In genomic region chr3:100170492-100170891, GRCh38 we compare ENCODE assay signal across 17 cellular contexts.
"Had no signal": no experiment of that assay in that cellular context is flagged by ENCODE, and none has a peak within 500 bp of the region (broad histone marks: within the 10 kb centered on the region; RNA-seq: fewer than 3 reads in every experiment).

No MANE protein-coding gene starts in this region.

- H3K27ac ChIP-seq: epithelial cell of prostate, esophagus muscularis mucosa, gastroesophageal sphincter, neutrophil, sigmoid colon, upper lobe of left lung, vagina had no signal

- H3K4me1 ChIP-seq: upper lobe of left lung, vagina had no signal

- H3K36me3 ChIP-seq: gastroesophageal sphincter, neutrophil, upper lobe of left lung, vagina had no signal

- H3K4me3 ChIP-seq: esophagus muscularis mucosa, gastroesophageal sphincter, sigmoid colon, smooth muscle cell, tibial artery, upper lobe of left lung, vagina had no signal

- DNase-seq: effector memory CD8-positive, alpha-beta T cell; glutamatergic neuron; kidney; left colon; mammary epithelial cell; naive thymus-derived CD8-positive, alpha-beta T cell; sigmoid colon; stimulated activated CD4-positive, alpha-beta T cell treated with anti-CD3 and anti-CD28 coated beads, Interleukin-2, amount 100 ng/mL, for 48 hours; stimulated activated naive CD4-positive, alpha-beta T cell treated with Interleukin-2 at 50 U/mL for 16 hours; tibial artery had no signal

- H3K9me3 ChIP-seq: esophagus muscularis mucosa, gastroesophageal sphincter, neutrophil, sigmoid colon, tibial artery, upper lobe of left lung, vagina had no signal

- H3K4me2 ChIP-seq: smooth muscle cell had no signal

- ATAC-seq: effector memory CD8-positive, alpha-beta T cell; gastroesophageal sphincter; left colon; naive thymus-derived CD8-positive, alpha-beta T cell had no signal

- H3K27me3 ChIP-seq: esophagus muscularis mucosa, gastroesophageal sphincter, neutrophil, sigmoid colon, tibial artery, upper lobe of left lung, vagina had no signal
